ENCODE assay signal across 20 cellular contexts in the genomic region with DNA sequence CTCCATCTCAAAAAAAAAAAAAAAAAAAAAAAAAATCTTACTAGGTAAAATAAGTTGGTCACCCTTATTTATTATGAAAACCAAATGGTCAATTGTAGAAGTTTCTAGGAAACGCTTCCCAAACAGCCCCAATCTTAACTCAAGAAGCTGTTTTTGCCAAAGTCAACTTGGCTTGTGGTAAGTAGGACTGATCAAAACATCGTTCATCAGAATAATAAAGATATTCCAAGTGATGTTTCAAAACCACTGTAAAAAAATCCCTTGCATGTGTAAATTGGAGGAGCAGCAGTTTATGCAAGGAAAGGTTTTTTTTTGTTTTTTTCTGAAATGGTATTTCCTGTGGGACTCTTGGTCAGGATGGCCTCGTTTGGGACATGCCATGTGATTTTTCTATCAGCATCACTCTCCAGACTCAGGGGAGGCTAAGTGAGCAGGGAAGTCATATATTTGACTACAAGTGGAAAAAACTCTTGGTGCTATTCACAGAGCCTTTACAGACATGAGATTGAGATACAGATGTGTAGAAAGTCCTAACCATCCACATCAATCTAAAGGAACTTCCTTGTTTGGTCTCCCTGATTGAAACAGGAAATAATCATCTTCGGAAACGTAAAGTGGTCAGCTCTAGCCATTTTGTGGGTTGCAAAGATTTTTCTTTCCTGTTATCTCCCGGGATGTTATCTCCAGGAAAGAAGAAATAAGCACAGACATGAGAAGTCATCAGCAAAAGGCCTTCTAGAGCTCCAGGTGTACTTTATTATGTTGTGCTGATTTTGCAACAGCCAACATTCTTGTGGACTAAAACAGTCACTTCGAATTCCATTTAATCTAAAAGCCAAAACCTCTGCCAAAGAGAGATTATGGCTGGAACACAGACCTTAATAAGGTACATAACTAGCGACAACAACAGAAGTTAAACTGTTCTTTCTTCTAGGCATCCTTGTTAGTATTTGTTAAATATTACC.
DNase-seq lines count a peak whose midpoint lies in the region; ATAC-seq and TF ChIP-seq lines count a peak whose summit lies in the region.
"Had no signal": no experiment of that assay in that cellular context is flagged by ENCODE, and none has a peak within 500 bp of the region (broad histone marks: within the 10 kb centered on the region; RNA-seq: fewer than 3 reads in every experiment).

No MANE protein-coding gene starts in this region.

- H4K20me1 ChIP-seq in mammary epithelial cell (ENCODE audit: insufficient read depth, low read length), result no peaks in the 10 kb centered on the region

- in situ Hi-C loops in mammary epithelial cell (cut with MboI; ENCODE audit: low sequenced_read_pairs in 2 of 2), result no loop called here

- TF ChIP-seq EP300 in tibial nerve (IDR thresholded peaks at IDR 0.05), result peak in 1 of 2 donors; percentile 48

- no peak for DNase-seq in Right ventricle myocardium inferior (ENCODE audit: missing footprints)
- DNase-seq in cardiac septum (ENCODE audit: low spot score), result no peak
- DNase-seq in mammary epithelial cell, result peak; percentile 41
- DNase-seq in left ventricle myocardium superior, result no peak
- DNase-seq in tibial nerve (ENCODE audit: low spot score in 2 of 2), result no peak
- DNase-seq in central memory CD4-positive, alpha-beta T cell, result no peak
- DNase-seq in omental fat pad (ENCODE audit: low spot score), result no peak
- DNase-seq: ACHN; adrenal gland; COR-L47; NCI-H146; NCI-H2227 treated with DMSO at 0.1 percent for 48 hours; NK-92 treated with Interleukin-12 subunit alpha and Interleukin-12 subunit beta, amount 100 ng/mL, for 24 hours; nucleus accumbens; RPMI8226; stimulated activated CD4-positive, alpha-beta T cell treated with anti-CD3 and anti-CD28 coated beads, Interleukin-4, amount 100 ng/mL, for 24 hours; stimulated activated CD8-positive, alpha-beta memory T cell treated with anti-CD3 and anti-CD28 coated beads, Interleukin-4, amount 100 ng/mL, for 48 hours; T-helper 1 cell had no signal

- H3K79me2 ChIP-seq in mammary epithelial cell (ENCODE audit: insufficient read depth, low read length), result no peaks in the 10 kb centered on the region

- CTCF ChIA-PET in mammary epithelial cell (lab: Charles Lee; ENCODE audit: low non-redundant PET), result no interaction called here

- no peak for TF ChIP-seq POLR2A in tibial nerve (IDR thresholded peaks at IDR 0.05)

- BruUV-seq in mammary epithelial cell (replicated peaks; lab: Mats Ljungman, UMichigan), result no TSS peak

- no peak overlapping the region for H3K9ac ChIP-seq in mammary epithelial cell (ENCODE audit: insufficient read depth, low read length)

- peak overlapping the region; percentile 67 for H2AFZ ChIP-seq in mammary epithelial cell (ENCODE audit: low read depth, low read length)

- peaks cover 20% of the 10 kb centered on the region for H3K4me1 ChIP-seq in mammary epithelial cell (ENCODE audit: insufficient read depth, low read length)
- H3K4me1 ChIP-seq in tibial nerve, result peaks cover 0 to 18% (median 0%) of the 10 kb centered on the region in 4 donors

- peak overlapping the region; percentile 6 for H3K4me2 ChIP-seq in mammary epithelial cell (ENCODE audit: insufficient read depth, low read depth, low read length)

- H3K4me3 ChIP-seq in mammary epithelial cell (replicated peaks in 1 of 3; ENCODE audit: insufficient read depth in 1 of 3, low read depth in 2 of 3, low read length in 3 of 3) (no peak overlapping the region), tibial nerve (no peak overlapping the region)
- H3K4me3 ChIP-seq: adrenal gland, thoracic aorta had no signal

- H3K36me3 ChIP-seq in mammary epithelial cell (ENCODE audit: insufficient read depth, low read length), result no peaks in the 10 kb centered on the region
- H3K36me3 ChIP-seq in tibial nerve, result no peaks in the 10 kb centered on the region
- H3K36me3 ChIP-seq: adrenal gland, thoracic aorta had no signal

- 10% methylated on average over 8 of the region's 8 CpGs for WGBS in mammary epithelial cell (ENCODE audit: low coverage, missing lambda C conversion rate)
- WGBS in tibial nerve, 2 donors, result 49 to 55% methylated on average over 8 of the region's 8 CpGs

- no peak for TF ChIP-seq CTCF in mammary epithelial cell (conservative IDR thresholded peaks at IDR 0.05 in 1 of 2, IDR thresholded peaks at IDR 0.05 in 1 of 2; ENCODE audit: extremely low read depth in 1 of 2, insufficient read depth in 1 of 2, low read depth in 1 of 2, low read length in 2 of 2)
- TF ChIP-seq CTCF in tibial nerve (IDR thresholded peaks at IDR 0.05), result no peak
- no peak for TF ChIP-seq CTCF in omental fat pad (IDR thresholded peaks at IDR 0.05)

- ATAC-seq in Right ventricle myocardium inferior (peak; percentile 59), left ventricle myocardium superior (peak; percentile 70), HG03175 (IDR thresholded peaks at IDR 0.05; ENCODE audit: unreplicated experiment) (no peak), omental fat pad (ENCODE audit: low FRiP score) (no peak)

- no peaks in the 10 kb centered on the region for H3K9me3 ChIP-seq in mammary epithelial cell (replicated peaks; ENCODE audit: insufficient read depth, low read length)
- H3K9me3 ChIP-seq in tibial nerve, result no peaks in the 10 kb centered on the region
- H3K9me3 ChIP-seq: adrenal gland, thoracic aorta had no signal

- no peak overlapping the region for H3K27ac ChIP-seq in mammary epithelial cell (ENCODE audit: insufficient read depth, low read depth, low read length)
- peak overlapping the region in 2 of 4 donors; percentile 18 to 35 for H3K27ac ChIP-seq in tibial nerve

- dilution Hi-C loops in mammary epithelial cell (cut with HindIII; ENCODE audit: low sequenced_read_pairs), result no loop called here

- no peaks in the 10 kb centered on the region for H3K27me3 ChIP-seq in mammary epithelial cell (ENCODE audit: insufficient read depth, low read length)
- H3K27me3 ChIP-seq in tibial nerve, result no peaks in the 10 kb centered on the region
- H3K27me3 ChIP-seq: adrenal gland had no signal

- intact Hi-C loops in Right ventricle myocardium inferior (cut with DNase I) (no loop called here), cardiac septum (cut with DNase I) (no loop called here), mammary epithelial cell (cut with micrococcal nuclease) (no loop called here), left ventricle myocardium superior (cut with micrococcal nuclease) (no loop called here)

Comparison
In these comparisons a context has a peak if more than half of its experiments do, and no peak if none do; other contexts are left out.
1. ATAC-seq: peak in Right ventricle myocardium inferior (single experiment) and left ventricle myocardium superior (single experiment); none in HG03175 (single experiment) and omental fat pad (single experiment).